ENCODE assay signal across 1 cellular context in genomic region chr21:34061983-34062382, GRCh38.
TF ChIP-seq lines count a peak whose summit lies in the region.

No MANE protein-coding gene starts in this region.

TF ChIP-seq in K562, 482 proteins besides CTCF, POLR2A, EP300 and RAD21 (continued from another document and continues in another):
- TF ChIP-seq ZNF655 (CRISPR knock-in tag; IDR thresholded peaks at IDR 0.05), result no peak
- TF ChIP-seq PRDM10 (IDR thresholded peaks at IDR 0.05; ENCODE audit: partially characterized antibody), result no peak
- TF ChIP-seq GMEB1 (CRISPR knock-in tag; IDR thresholded peaks at IDR 0.05), result no peak
- no peak for TF ChIP-seq ARID3B (CRISPR knock-in tag; IDR thresholded peaks at IDR 0.05; ENCODE audit: borderline replicate concordance)
- no peak for TF ChIP-seq NR2C2 (CRISPR knock-in tag; IDR thresholded peaks at IDR 0.05)
- TF ChIP-seq NR2C2 (tag; IDR thresholded peaks at IDR 0.05), result no peak
- TF ChIP-seq CCNT2 (IDR thresholded peaks at IDR 0.05; ENCODE audit: borderline replicate concordance, extremely low read depth, insufficient read length, low read depth, low read length), result no peak
- no peak for TF ChIP-seq ZNF12 (CRISPR knock-in tag; IDR thresholded peaks at IDR 0.05)
- TF ChIP-seq ATF3 (IDR thresholded peaks at IDR 0.05), result peak; percentile 58
- no peak for TF ChIP-seq ATF3 (CRISPR knock-in tag; conservative IDR thresholded peaks at IDR 0.05)
- TF ChIP-seq HNRNPUL1 (IDR thresholded peaks at IDR 0.05; ENCODE audit: low read length), result no peak
- TF ChIP-seq TAF15 (IDR thresholded peaks at IDR 0.05; ENCODE audit: low read depth, low read length), result no peak
- no peak for TF ChIP-seq POU5F1 (IDR thresholded peaks at IDR 0.05; ENCODE audit: borderline replicate concordance, low read depth, low read length, partially characterized antibody)
- TF ChIP-seq ATF1 (CRISPR knock-in tag; IDR thresholded peaks at IDR 0.05), result no peak
- peak; percentile 82 for TF ChIP-seq ATF1 (tag; IDR thresholded peaks at IDR 0.05)
- peak; percentile 54; the same call in 1 of the 2 replicates for TF ChIP-seq EHMT2 (IDR thresholded peaks at IDR 0.05)
- TF ChIP-seq, protein P1, sequence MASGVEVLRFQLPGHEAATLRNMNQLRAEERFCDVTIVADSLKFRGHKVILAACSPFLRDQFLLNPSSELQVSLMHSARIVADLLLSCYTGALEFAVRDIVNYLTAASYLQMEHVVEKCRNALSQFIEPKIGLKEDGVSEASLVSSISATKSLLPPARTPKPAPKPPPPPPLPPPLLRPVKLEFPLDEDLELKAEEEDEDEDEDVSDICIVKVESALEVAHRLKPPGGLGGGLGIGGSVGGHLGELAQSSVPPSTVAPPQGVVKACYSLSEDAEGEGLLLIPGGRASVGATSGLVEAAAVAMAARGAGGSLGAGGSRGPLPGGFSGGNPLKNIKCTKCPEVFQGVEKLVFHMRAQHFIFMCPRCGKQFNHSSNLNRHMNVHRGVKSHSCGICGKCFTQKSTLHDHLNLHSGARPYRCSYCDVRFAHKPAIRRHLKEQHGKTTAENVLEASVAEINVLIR (CRISPR knock-in tag; IDR thresholded peaks at IDR 0.05), result no peak
- TF ChIP-seq, protein P2, sequence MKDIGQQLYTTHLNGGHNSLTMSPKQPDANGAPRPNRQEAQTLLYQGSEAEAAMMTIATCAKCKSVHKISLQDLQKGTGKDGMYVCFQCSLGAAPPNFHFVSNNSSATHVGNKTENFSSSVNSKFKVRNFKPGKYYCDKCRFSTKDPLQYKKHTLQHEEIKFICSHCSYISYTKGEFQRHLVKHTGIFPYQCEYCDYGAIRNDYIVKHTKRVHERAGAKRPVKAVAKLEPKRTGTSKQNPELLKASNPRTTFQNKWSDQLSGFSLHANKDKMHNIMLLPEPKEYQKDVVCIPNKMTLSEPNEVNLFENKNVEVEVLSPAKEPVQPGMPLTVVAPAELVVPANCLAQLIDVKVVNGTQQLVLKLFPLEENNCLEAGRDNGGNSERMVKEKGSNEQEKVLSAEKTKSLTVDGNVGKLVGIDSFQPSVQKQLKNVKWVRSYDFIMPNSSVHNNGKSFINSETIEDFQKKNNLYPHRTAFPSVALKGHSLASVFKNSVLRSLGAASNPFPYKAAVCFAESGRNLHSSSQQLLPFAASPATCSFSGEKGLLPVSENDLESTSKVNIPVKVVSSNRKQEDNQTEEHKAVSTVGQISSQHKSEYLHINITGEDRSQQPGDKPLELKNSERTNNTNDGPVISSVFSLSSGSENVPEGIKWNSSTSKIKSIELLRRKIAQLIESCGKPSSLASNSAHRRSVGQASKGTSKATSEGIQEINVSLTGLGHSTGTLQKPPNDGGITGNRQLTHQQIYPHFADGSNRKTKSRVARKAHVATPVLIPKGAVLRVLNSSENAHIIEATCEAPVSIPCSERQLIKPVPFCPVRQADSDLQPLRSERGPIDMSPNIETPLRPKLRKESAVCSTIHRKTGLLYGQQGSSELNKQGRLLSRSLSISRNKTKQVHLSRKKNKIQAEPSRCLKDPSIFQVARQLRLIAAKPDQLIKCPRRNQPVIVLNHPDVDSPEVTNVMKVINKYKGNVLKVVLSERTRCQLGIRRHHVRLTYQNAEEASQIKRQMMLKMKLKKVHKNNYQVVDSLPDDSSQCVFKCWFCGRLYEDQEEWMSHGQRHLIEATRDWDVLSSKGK (CRISPR knock-in tag; IDR thresholded peaks at IDR 0.05), result no peak
- TF ChIP-seq EZH2 (IDR thresholded peaks at IDR 0.05; ENCODE audit: borderline replicate concordance, low read depth, low read length), result no peak
- no peak for TF ChIP-seq PHB (CRISPR knock-in tag; IDR thresholded peaks at IDR 0.05)
- TF ChIP-seq POLR2G (IDR thresholded peaks at IDR 0.05; ENCODE audit: low read depth, low read length), result no peak
- no peak for TF ChIP-seq KAT2B (IDR thresholded peaks at IDR 0.05; ENCODE audit: low read depth, low read length)
- TF ChIP-seq RBBP5 (IDR thresholded peaks at IDR 0.05; ENCODE audit: borderline replicate concordance, insufficient read depth, low read length, poor library complexity, severe bottlenecking), result no peak
- TF ChIP-seq CHD4 (IDR thresholded peaks at IDR 0.05; ENCODE audit: insufficient read depth, insufficient replicate concordance, low read depth, low read length, poor library complexity, severe bottlenecking), result no peak
- TF ChIP-seq, protein P3, sequence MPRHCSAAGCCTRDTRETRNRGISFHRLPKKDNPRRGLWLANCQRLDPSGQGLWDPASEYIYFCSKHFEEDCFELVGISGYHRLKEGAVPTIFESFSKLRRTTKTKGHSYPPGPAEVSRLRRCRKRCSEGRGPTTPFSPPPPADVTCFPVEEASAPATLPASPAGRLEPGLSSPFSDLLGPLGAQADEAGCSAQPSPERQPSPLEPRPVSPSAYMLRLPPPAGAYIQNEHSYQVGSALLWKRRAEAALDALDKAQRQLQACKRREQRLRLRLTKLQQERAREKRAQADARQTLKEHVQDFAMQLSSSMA (CRISPR knock-in tag; IDR thresholded peaks at IDR 0.05), result no peak
- no peak for TF ChIP-seq SNIP1 (IDR thresholded peaks at IDR 0.05; ENCODE audit: low read depth)
- no peak for TF ChIP-seq SMARCE1 (IDR thresholded peaks at IDR 0.05)
- TF ChIP-seq HDAC1 (IDR thresholded peaks at IDR 0.05), result no peak
- TF ChIP-seq ZNF124 (CRISPR knock-in tag; IDR thresholded peaks at IDR 0.05), result no peak
- TF ChIP-seq, protein P4, sequence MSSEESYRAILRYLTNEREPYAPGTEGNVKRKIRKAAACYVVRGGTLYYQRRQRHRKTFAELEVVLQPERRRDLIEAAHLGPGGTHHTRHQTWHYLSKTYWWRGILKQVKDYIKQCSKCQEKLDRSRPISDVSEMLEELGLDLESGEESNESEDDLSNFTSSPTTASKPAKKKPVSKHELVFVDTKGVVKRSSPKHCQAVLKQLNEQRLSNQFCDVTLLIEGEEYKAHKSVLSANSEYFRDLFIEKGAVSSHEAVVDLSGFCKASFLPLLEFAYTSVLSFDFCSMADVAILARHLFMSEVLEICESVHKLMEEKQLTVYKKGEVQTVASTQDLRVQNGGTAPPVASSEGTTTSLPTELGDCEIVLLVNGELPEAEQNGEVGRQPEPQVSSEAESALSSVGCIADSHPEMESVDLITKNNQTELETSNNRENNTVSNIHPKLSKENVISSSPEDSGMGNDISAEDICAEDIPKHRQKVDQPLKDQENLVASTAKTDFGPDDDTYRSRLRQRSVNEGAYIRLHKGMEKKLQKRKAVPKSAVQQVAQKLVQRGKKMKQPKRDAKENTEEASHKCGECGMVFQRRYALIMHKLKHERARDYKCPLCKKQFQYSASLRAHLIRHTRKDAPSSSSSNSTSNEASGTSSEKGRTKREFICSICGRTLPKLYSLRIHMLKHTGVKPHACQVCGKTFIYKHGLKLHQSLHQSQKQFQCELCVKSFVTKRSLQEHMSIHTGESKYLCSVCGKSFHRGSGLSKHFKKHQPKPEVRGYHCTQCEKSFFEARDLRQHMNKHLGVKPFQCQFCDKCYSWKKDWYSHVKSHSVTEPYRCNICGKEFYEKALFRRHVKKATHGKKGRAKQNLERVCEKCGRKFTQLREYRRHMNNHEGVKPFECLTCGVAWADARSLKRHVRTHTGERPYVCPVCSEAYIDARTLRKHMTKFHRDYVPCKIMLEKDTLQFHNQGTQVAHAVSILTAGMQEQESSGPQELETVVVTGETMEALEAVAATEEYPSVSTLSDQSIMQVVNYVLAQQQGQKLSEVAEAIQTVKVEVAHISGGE (CRISPR knock-in tag; IDR thresholded peaks at IDR 0.05), result 0 out of 6 replicates have a peak, but pooled peaks of 1 of the 3 experiments have one; percentile 32
- TF ChIP-seq FOXK1 (CRISPR knock-in tag; IDR thresholded peaks at IDR 0.05; ENCODE audit: borderline replicate concordance), result no peak
- TF ChIP-seq NFATC3 (IDR thresholded peaks at IDR 0.05), result no peak
- no peak for TF ChIP-seq ARID2 (IDR thresholded peaks at IDR 0.05)
- TF ChIP-seq SOX6 (IDR thresholded peaks at IDR 0.05), result no peak
- no peak for TF ChIP-seq NFIC (IDR thresholded peaks at IDR 0.05)
- TF ChIP-seq HMBOX1 (IDR thresholded peaks at IDR 0.05), result peak; percentile 72
- no peak for TF ChIP-seq NFIX (CRISPR knock-in tag; IDR thresholded peaks at IDR 0.05; ENCODE audit: low read depth)
- TF ChIP-seq HCFC1 (IDR thresholded peaks at IDR 0.05; ENCODE audit: low read depth, low read length), result peak; percentile 91
- no peak for TF ChIP-seq MTA1 (IDR thresholded peaks at IDR 0.05; ENCODE audit: borderline replicate concordance)
- no peak for TF ChIP-seq DPF2 (IDR thresholded peaks at IDR 0.05)
- TF ChIP-seq ZNF785 (CRISPR knock-in tag; IDR thresholded peaks at IDR 0.05), result no peak
- TF ChIP-seq CHCHD3 (CRISPR knock-in tag; IDR thresholded peaks at IDR 0.05), result no peak
- no peak for TF ChIP-seq MCM5 (IDR thresholded peaks at IDR 0.05; ENCODE audit: low read depth)
